ENCODE assay signal across 9 cellular contexts in genomic region chr2:134173338-134174016, GRCh38.
A peak's percentile ranks its signal among the peaks of the same experiment; 100 is the strongest.
DNase-seq lines count a peak whose midpoint lies in the region; ATAC-seq and TF ChIP-seq lines count a peak whose summit lies in the region.
"Had no signal": no experiment of that assay in that cellular context is flagged by ENCODE, and none has a peak within 500 bp of the region (broad histone marks: within the 10 kb centered on the region; RNA-seq: fewer than 3 reads in every experiment).

No MANE protein-coding gene starts in this region.

- H3K4me3 Mint-ChIP-seq in CD4-positive, alpha-beta T cell: no peak overlapping the region
- H3K4me3 Mint-ChIP-seq in brain: peak overlapping the region in 3 of 5 experiments; percentile 6 to 63 (median 18)

- CTCF ChIA-PET in CD4-positive, alpha-beta T cell (lab: Charles Lee): no interaction called here

- H3K27me3 Mint-ChIP-seq in CD4-positive, alpha-beta T cell: no peaks in the 10 kb centered on the region
- H3K27me3 Mint-ChIP-seq in brain: peaks cover 2% of the 10 kb centered on the region

- peak; percentile 16 for ATAC-seq in CD4-positive, alpha-beta T cell (ENCODE audit: poor library complexity)

- H3K9me3 ChIP-seq in CD4-positive, alpha-beta T cell (ENCODE audit: control insufficient read depth, low read length): no peaks in the 10 kb centered on the region

- peak overlapping the region; percentile 72 for H3K27ac Mint-ChIP-seq in CD4-positive, alpha-beta T cell
- H3K27ac Mint-ChIP-seq in brain: peak overlapping the region in 4 of 5 experiments; percentile 61 to 91 (median 89)

- POLR2A ChIA-PET in CD4-positive, alpha-beta T cell (lab: Charles Lee): interaction anchor here (1.0 to 1.6 kb wide), 3 partner anchors 10 to 46 kb away, joined by 4 read pairs; no protein-coding TSS in a partner anchor

- peaks cover 9% of the 10 kb centered on the region for H3K36me3 Mint-ChIP-seq in CD4-positive, alpha-beta T cell (ENCODE audit: low read depth)
- peaks cover 5% of the 10 kb centered on the region for H3K36me3 Mint-ChIP-seq in brain

- no peak for TF ChIP-seq CTCF in CD4-positive, alpha-beta T cell (IDR thresholded peaks at IDR 0.05)
- no peak for TF ChIP-seq CTCF in brain (conservative IDR thresholded peaks at IDR 0.05)

- H3K9me3 Mint-ChIP-seq in CD4-positive, alpha-beta T cell: no peaks in the 10 kb centered on the region
- no peaks in the 10 kb centered on the region for H3K9me3 Mint-ChIP-seq in brain

- no peak for DNase-seq in CD4-positive, alpha-beta T cell
- DNase-seq in NCI-H187 (lab: John Stamatoyannopoulos, UW) (peak; percentile 12 to 32), myocyte (ENCODE audit: low read depth) (peak; percentile 46), GF-D8 (lab: John Stamatoyannopoulos, UW) (no peak), NCI-H1436 treated with DMSO at 0.1 percent for 48 hours (lab: John Stamatoyannopoulos, UW) (no peak), OCI-M1 (lab: John Stamatoyannopoulos, UW) (no peak)
- DNase-seq in activated naive CD4-positive, alpha-beta T cell (lab: John Stamatoyannopoulos, UW): no peak

- H3K27me3 ChIP-seq in CD4-positive, alpha-beta T cell (ENCODE audit: control insufficient read depth, insufficient read depth, low read length): no peaks in the 10 kb centered on the region

- peaks cover 92% of the 10 kb centered on the region for H3K4me1 Mint-ChIP-seq in CD4-positive, alpha-beta T cell (ENCODE audit: low read depth)
- peaks cover 75% of the 10 kb centered on the region for H3K4me1 Mint-ChIP-seq in brain

- no peak overlapping the region for H3K27ac ChIP-seq in CD4-positive, alpha-beta T cell (ENCODE audit: low read depth, low read length)
- H3K27ac ChIP-seq: C4-2B had no signal

- intact Hi-C loops in CD4-positive, alpha-beta T cell (cut with DNase I, micrococcal nuclease): loop anchor here in 1 of 2 experiments (5.0 kb wide), 1 partner anchor 36 kb away; no protein-coding TSS in a partner anchor

Comparison
In these comparisons a context has a peak if more than half of its experiments do, and no peak if none do; other contexts are left out.
1. DNase-seq: peak in NCI-H187 (2 of 2) and myocyte (single experiment); none in CD4-positive, alpha-beta T cell (0 of 10), activated naive CD4-positive, alpha-beta T cell (0 of 4), GF-D8 (single experiment), NCI-H1436 treated with DMSO at 0.1 percent for 48 hours (single experiment) and OCI-M1 (single experiment).